Comparison of ENCODE assay signal across 18 cellular contexts in genomic region chr18:47898696-47899095, GRCh38. TPM values are rescaled to one million over a fixed set of nuclear protein-coding genes. Genes with fewer than 3 reads are reported as not detected.
DNase-seq lines count a peak whose midpoint lies in the region; ATAC-seq, FAIRE-seq and TF ChIP-seq lines count a peak whose summit lies in the region.
"Had no signal": no experiment of that assay in that cellular context is flagged by ENCODE, and none has a peak within 500 bp of the region (broad histone marks: within the 10 kb centered on the region; RNA-seq: fewer than 3 reads in every experiment).

No MANE protein-coding gene starts in this region.

- no peak overlapping the region for H4K8ac ChIP-seq in H1 (ENCODE audit: extremely low read depth, insufficient read depth, low read length)

- peak overlapping the region; percentile 37 to 98 for H3K27ac Mint-ChIP-seq in natural killer cell
- no peak overlapping the region for H3K27ac Mint-ChIP-seq in natural killer cell treated with Interleukin-12 subunit alpha and Interleukin-12 subunit beta and Interleukin-15 and Interleukin-18, amount 100 ng/mL, for 72 hours

- peaks cover 7% of the 10 kb centered on the region for H3K36me3 Mint-ChIP-seq in natural killer cell
- H3K36me3 Mint-ChIP-seq in natural killer cell treated with Interleukin-12 subunit alpha and Interleukin-12 subunit beta and Interleukin-15 and Interleukin-18, amount 100 ng/mL, for 72 hours: peaks cover 22% of the 10 kb centered on the region

- H3K79me2 ChIP-seq in H1 (ENCODE audit: control insufficient read depth in 1 of 2, insufficient read depth in 2 of 2, low read length in 2 of 2): peaks cover 15 to 100% of the 10 kb centered on the region in 2 experiments

- CTCF ChIA-PET in H1 (lab: Charles Lee; ENCODE audit: partially characterized antibody): interaction anchor here (0.6 to 5.3 kb wide), 18 partner anchors 8 to 146 kb away, joined by 3 to 35 read pairs (median 6); partner anchors contain the start of gene SMAD2

- no peak overlapping the region for H3K14ac ChIP-seq in H1 (ENCODE audit: insufficient read length)

- H3K9me3 ChIP-seq in H1 (ENCODE audit: insufficient read depth in 2 of 2, low read depth in 1 of 2, low read length in 1 of 2) (no peaks in the 10 kb centered on the region), esophagus squamous epithelium (no peaks in the 10 kb centered on the region), kidney (ENCODE audit: control insufficient read depth in 1 of 2, low read length in 2 of 2) (no peaks in the 10 kb centered on the region)
- H3K9me3 ChIP-seq: Caco-2, gastrocnemius medialis, sigmoid colon had no signal

- no peak for TF ChIP-seq POLR2A in H1 (IDR thresholded peaks at IDR 0.05; ENCODE audit: control extremely low read depth in 1 of 2, low read depth in 2 of 2, low read length in 2 of 2)
- TF ChIP-seq POLR2A in esophagus squamous epithelium (IDR thresholded peaks at IDR 0.05): no peak

- peaks cover 86 to 93% of the 10 kb centered on the region in 2 donors for H3K4me1 Mint-ChIP-seq in natural killer cell
- peaks cover 69 to 71% of the 10 kb centered on the region in 2 donors for H3K4me1 Mint-ChIP-seq in natural killer cell treated with Interleukin-12 subunit alpha and Interleukin-12 subunit beta and Interleukin-15 and Interleukin-18, amount 100 ng/mL, for 72 hours (ENCODE audit: low read depth in 2 of 2)

- DNase-seq in natural killer cell: no peak
- DNase-seq in natural killer cell treated with Interleukin-12 subunit alpha and Interleukin-12 subunit beta and Interleukin-15 and Interleukin-18, amount 100 ng/mL, for 72 hours (ENCODE audit: low spot score): no peak
- peak; percentile 89 for DNase-seq in NCI-H526 treated with DMSO at 0.1 percent for 48 hours (lab: John Stamatoyannopoulos, UW)
- no peak for DNase-seq in H1 (ENCODE audit: low read depth in 1 of 2, low spot score in 2 of 2)
- DNase-seq in left lobe of liver (ENCODE audit: low spot score): no peak
- no peak for DNase-seq in esophagus squamous epithelium (lab: John Stamatoyannopoulos, UW)
- no peak for DNase-seq in kidney
- no peak for DNase-seq in NCI-H1694 treated with DMSO at 0.1 percent for 48 hours (lab: John Stamatoyannopoulos, UW)
- DNase-seq: activated CD4-positive, CD25-positive, alpha-beta regulatory T cell; activated naive CD4-positive, alpha-beta T cell treated with anti-CD3 and anti-CD28 coated beads, Interleukin-2, amount 50 U/mL, for 16 hours; Caco-2; gastrocnemius medialis; NCI-H524 treated with DMSO at 0.1 percent for 48 hours; RPMI8226; sigmoid colon; T-helper 1 cell had no signal

- no peak for TF ChIP-seq EP300 in H1 (IDR thresholded peaks at IDR 0.05; ENCODE audit: borderline replicate concordance in 1 of 2, low read depth in 2 of 2, low read length in 2 of 2)

- no peak overlapping the region for H4K91ac ChIP-seq in H1 (replicated peaks; ENCODE audit: insufficient read length, low read length)

- no peak overlapping the region for H2BK5ac ChIP-seq in H1 (ENCODE audit: low read depth, low read length)

- H3K4me1 ChIP-seq in H1 (replicated peaks in 1 of 4; ENCODE audit: control insufficient read depth in 3 of 4, insufficient read depth in 4 of 4, low read length in 3 of 4): peaks cover 0 to 25% (median 11%) of the 10 kb centered on the region in 4 experiments; a peak in 5 of 7 replicates
- H3K4me1 ChIP-seq in esophagus squamous epithelium: peaks cover 0 to 39% (median 10%) of the 10 kb centered on the region in 3 donors
- H3K4me1 ChIP-seq in kidney (ENCODE audit: control insufficient read depth in 1 of 2, insufficient read depth in 1 of 2, low read depth in 1 of 2, low read length in 2 of 2): peaks cover 0 to 5% of the 10 kb centered on the region in 2 donors
- H3K4me1 ChIP-seq: Caco-2 had no signal

- H3K4me3 ChIP-seq in H1 (ENCODE audit: extremely low read depth in 1 of 4, insufficient read depth in 2 of 4, low read depth in 3 of 4, low read length in 4 of 4) (peak overlapping the region in 1 of 4 experiments; percentile 24; a peak in 2 of 8 replicates), esophagus squamous epithelium (no peak overlapping the region), kidney (ENCODE audit: low read length in 2 of 2) (no peak overlapping the region)
- H3K4me3 ChIP-seq: cardiac muscle cell, gastrocnemius medialis, sigmoid colon had no signal

- TF ChIP-seq CTCF in natural killer cell (IDR thresholded peaks at IDR 0.05) (no peak), H1 (IDR thresholded peaks at IDR 0.05; ENCODE audit: control extremely low read depth in 1 of 3, insufficient read depth in 1 of 3, low read depth in 1 of 3, low read length in 3 of 3) (no peak), esophagus squamous epithelium (IDR thresholded peaks at IDR 0.05) (no peak), kidney (IDR thresholded peaks at IDR 0.05; ENCODE audit: borderline replicate concordance, extremely low read depth, insufficient read depth) (no peak)

- no peak for TF ChIP-seq RAD21 in H1 (IDR thresholded peaks at IDR 0.05 in 1 of 2, conservative IDR thresholded peaks at IDR 0.05 in 1 of 2; ENCODE audit: low read depth in 2 of 2, low read length in 2 of 2)

- H3K9ac ChIP-seq in H1 (replicated peaks in 1 of 4; ENCODE audit: extremely low read depth in 1 of 4, low read depth in 3 of 4, low read length in 3 of 4): no peak overlapping the region
- H3K9ac ChIP-seq in kidney (ENCODE audit: low read length in 2 of 2): no peak overlapping the region

- POLR2A ChIA-PET in H1 (lab: Charles Lee; ENCODE audit: partially characterized antibody): interaction anchor here (1.1 to 2.0 kb wide), 3 partner anchors 11 to 32 kb away, joined by 3 to 10 read pairs (median 8); partner anchors contain the start of gene SMAD2

- no peak overlapping the region for H2AK5ac ChIP-seq in H1 (ENCODE audit: low read depth, low read length)

- H3K23me2 ChIP-seq in H1 (ENCODE audit: low read depth, low read length): no peaks in the 10 kb centered on the region

- H3K56ac ChIP-seq in H1 (replicated peaks; ENCODE audit: insufficient read length, low read depth, low read length): no peak overlapping the region

- H2BK15ac ChIP-seq in H1 (ENCODE audit: low read length): no peak overlapping the region

- H3K27me3 ChIP-seq in H1 (replicated peaks in 1 of 4; ENCODE audit: control insufficient read depth in 3 of 4, extremely low read depth in 1 of 4, insufficient read depth in 3 of 4, low read length in 3 of 4): no peaks in the 10 kb centered on the region
- H3K27me3 ChIP-seq in esophagus squamous epithelium: no peaks in the 10 kb centered on the region
- H3K27me3 ChIP-seq: cardiac muscle cell, gastrocnemius medialis, sigmoid colon had no signal

- H2AFZ ChIP-seq in H1 (ENCODE audit: low read length): no peak overlapping the region

- no peak overlapping the region for H3K23ac ChIP-seq in H1 (ENCODE audit: insufficient read length)

- H4K5ac ChIP-seq in H1 (ENCODE audit: insufficient read length, low read depth, low read length): no peak overlapping the region

- no peak overlapping the region for H2BK120ac ChIP-seq in H1 (replicated peaks; ENCODE audit: low read depth, low read length)

- H3K27ac ChIP-seq in H1 (ENCODE audit: low read depth, low read length) (no peak overlapping the region), esophagus squamous epithelium (no peak overlapping the region), kidney (ENCODE audit: low read depth in 2 of 2, low read length in 2 of 2) (no peak overlapping the region)
- H3K27ac ChIP-seq: cardiac muscle cell, gastrocnemius medialis, sigmoid colon had no signal

- peaks cover 4% of the 10 kb centered on the region; the same call in 1 of the 2 replicates for H3K79me1 ChIP-seq in H1 (ENCODE audit: low read depth, low read length)

- H4K20me1 ChIP-seq in H1 (replicated peaks in 1 of 2; ENCODE audit: control insufficient read depth in 1 of 2, insufficient read depth in 2 of 2, low read length in 2 of 2): peaks cover 3 to 13% of the 10 kb centered on the region in 2 experiments

- no peak overlapping the region for H3K18ac ChIP-seq in H1 (ENCODE audit: extremely low read depth, low read length)

- peaks cover 0 to 14% (median 3%) of the 10 kb centered on the region in 4 experiments; a peak in 3 of 8 replicates for H3K36me3 ChIP-seq in H1 (ENCODE audit: control insufficient read depth in 2 of 4, insufficient read depth in 4 of 4, low read length in 3 of 4)
- peaks cover 0 to 26% (median 0%) of the 10 kb centered on the region in 3 donors for H3K36me3 ChIP-seq in esophagus squamous epithelium
- H3K36me3 ChIP-seq in kidney (ENCODE audit: control insufficient read depth in 1 of 2, insufficient read depth in 2 of 2, low read length in 2 of 2): peaks cover 0 to 5% of the 10 kb centered on the region in 2 donors
- H3K36me3 ChIP-seq: cardiac muscle cell, gastrocnemius medialis had no signal

- 12% methylated on average over 2 of the region's 2 CpGs; no CpG with 5 or more reads in 1 of the 2 experiments for WGBS in H1 (ENCODE audit: extremely low coverage in 1 of 2, insufficient coverage in 1 of 2, insufficient read length in 1 of 2, insufficient replicate concordance in 2 of 2, low coverage in 1 of 2, low lambda C conversion rate in 2 of 2, missing lambda C conversion rate in 1 of 2), 2 experiments
- 35 to 48% methylated on average over 2 of the region's 2 CpGs for WGBS in esophagus squamous epithelium, 2 donors

- no peaks in the 10 kb centered on the region for H3K27me3 Mint-ChIP-seq in natural killer cell (ENCODE audit: low read depth in 2 of 2)
- H3K27me3 Mint-ChIP-seq in natural killer cell treated with Interleukin-12 subunit alpha and Interleukin-12 subunit beta and Interleukin-15 and Interleukin-18, amount 100 ng/mL, for 72 hours: no peaks in the 10 kb centered on the region

- no peak for ATAC-seq in natural killer cell
- no peak for ATAC-seq in natural killer cell treated with Interleukin-12 subunit alpha and Interleukin-12 subunit beta and Interleukin-15 and Interleukin-18, amount 100 ng/mL, for 72 hours
- ATAC-seq in left lobe of liver: no peak
- ATAC-seq: gastrocnemius medialis had no signal

- H3K4me2 ChIP-seq in H1 (ENCODE audit: insufficient read depth in 1 of 2, low read depth in 2 of 2, low read length in 2 of 2): peak overlapping the region; percentile 25 to 52; a peak in 2 of 4 replicates

- FAIRE-seq in H1 (lab: Jason Lieb, UNC) (no peak), kidney (lab: Jason Lieb, UNC) (no peak)
- FAIRE-seq: GM18507 had no signal

- no peak overlapping the region for H3K4ac ChIP-seq in H1 (replicated peaks; ENCODE audit: insufficient read length, low read depth, low read length)

- H2BK20ac ChIP-seq in H1 (ENCODE audit: low read length): no peak overlapping the region

- no peak overlapping the region for H3K4me3 Mint-ChIP-seq in natural killer cell
- no peak overlapping the region for H3K4me3 Mint-ChIP-seq in natural killer cell treated with Interleukin-12 subunit alpha and Interleukin-12 subunit beta and Interleukin-15 and Interleukin-18, amount 100 ng/mL, for 72 hours

- no peak overlapping the region for H2BK12ac ChIP-seq in H1 (ENCODE audit: low read depth, low read length)

- intact Hi-C loops in natural killer cell (cut with micrococcal nuclease) (no loop called here), esophagus squamous epithelium (cut with DNase I) (no loop called here), kidney (cut with DNase I) (no loop called here)

- H3K9me3 Mint-ChIP-seq in natural killer cell: peaks cover 3 to 12% of the 10 kb centered on the region in 2 donors
- no peaks in the 10 kb centered on the region for H3K9me3 Mint-ChIP-seq in natural killer cell treated with Interleukin-12 subunit alpha and Interleukin-12 subunit beta and Interleukin-15 and Interleukin-18, amount 100 ng/mL, for 72 hours

RNA-seq across cellular contexts. Expression of gene SMAD2, which starts 31.8 kb away (rescaled TPM):
- total RNA-seq in natural killer cell (100 to 1,000 TPM; 138 to 160 (median 148) TPM), left lobe of liver (30.2 TPM), esophagus squamous epithelium (10 to 100 TPM; 38.1 to 67.7 (median 42.4) TPM), kidney (147 TPM)
- 100 to 1,000 TPM in 1 of 2 donors, 10 to 100 TPM in 1; 92.1 to 102 TPM for total RNA-seq in natural killer cell treated with Interleukin-12 subunit alpha and Interleukin-12 subunit beta and Interleukin-15 and Interleukin-18, amount 100 ng/mL, for 72 hours
- total RNA-seq in H1 (2021; fragmentation: NEBNext Ultra II Directional; extraction: Animal tissue kit (Norgen Biotek cat#: 25700)): 124 and 132 TPM in 2 replicates
- polyA plus RNA-seq in H1 (2011; rRNA removed) (24.7 and 28.4 TPM in 2 replicates), kidney (ENCODE audit: insufficient read depth, low read depth, low replicate concordance) (29.9 TPM)
- polyA plus RNA-seq in H1 (2011; cell fraction: cytosol; rRNA removed): 34.3 TPM
- 28.6 TPM for polyA plus RNA-seq in H1 (2011; cell fraction: nucleus; rRNA removed)
- 47.1 to 77.4 TPM (median 56.0 TPM) in 4 replicates for polyA plus RNA-seq in H1 (2012, experiment 1 of 2)
- 7.3 TPM for polyA plus RNA-seq in H1 (2012, experiment 2 of 2)
- polyA plus RNA-seq in H1 (2013, experiment 1 of 2): 38.2 TPM
- polyA plus RNA-seq in H1 (2013, experiment 2 of 2): 38.2 TPM
- polyA minus RNA-seq in H1 (2011; rRNA and poly(A)+ RNA removed): 126 and 210 TPM in 2 replicates
- polyA minus RNA-seq in H1 (2011; cell fraction: cytosol; rRNA and poly(A)+ RNA removed): 69.9 TPM
- polyA minus RNA-seq in H1 (2011; cell fraction: nucleus; rRNA and poly(A)+ RNA removed): 143 TPM

Comparison
In these comparisons a context has a peak if more than half of its experiments do, and no peak if none do; other contexts are left out.
1. H3K27ac Mint-ChIP-seq: peak in natural killer cell (2 of 2); none in natural killer cell treated with Interleukin-12 subunit alpha and Interleukin-12 subunit beta and Interleukin-15 and Interleukin-18, amount 100 ng/mL, for 72 hours (0 of 2).